In genomic region chr19:9140159-9140874, GRCh38 we compare ENCODE assay signal across 8 cellular contexts. TPM values are rescaled to one million over a fixed set of nuclear protein-coding genes. Genes with fewer than 3 reads are reported as not detected.
A peak's percentile ranks its signal among the peaks of the same experiment; 100 is the strongest.
DNase-seq lines count a peak whose midpoint lies in the region; ATAC-seq, FAIRE-seq and TF ChIP-seq lines count a peak whose summit lies in the region.

ZNF317 (plus strand) TSS chr19:9140397; CDS start chr19:9156017, 15,620 bp downstream.

- H3K4me3 ChIP-seq in SU-DHL-6 (ENCODE audit: insufficient read depth, low read length, poor library complexity, severe bottlenecking) (peak within 1 kb of the TSS; percentile 91), pancreas (peak within 1 kb of the TSS; percentile 52 to 86 (median 80)), tibial artery (peak within 1 kb of the TSS; percentile 68 to 89)

- H3K4me2 ChIP-seq in SU-DHL-6 (ENCODE audit: low read depth, low read length, poor library complexity, severe bottlenecking) = peak within 1 kb of the TSS; percentile 84

- FAIRE-seq in pancreas (lab: Jason Lieb, UNC) = peak; percentile 32

- H3K27me3 Mint-ChIP-seq in activated naive CD8-positive, alpha-beta T cell treated with anti-CD3 and anti-CD28 coated beads, Interleukin-2, amount 50 U/mL, for 24 hours = peaks cover 2% of the 10 kb centered on the region

- TF ChIP-seq CTCF in GM10248 (IDR thresholded peaks at IDR 0.05; ENCODE audit: control extremely low read depth, extremely low read depth, low read depth, missing control alignments) (no peak), SU-DHL-6 (IDR thresholded peaks at IDR 0.05; ENCODE audit: insufficient read depth, low read length, poor library complexity, severe bottlenecking) (no peak), pancreas (IDR thresholded peaks at IDR 0.05) (no peak), tibial artery (IDR thresholded peaks at IDR 0.05) (no peak)

- H3K27me3 ChIP-seq in SU-DHL-6 (ENCODE audit: low read length) = no peaks in the 10 kb centered on the region
- no peaks in the 10 kb centered on the region for H3K27me3 ChIP-seq in pancreas
- H3K27me3 ChIP-seq in tibial artery = no peaks in the 10 kb centered on the region

- no peaks in the 10 kb centered on the region for H3K9me2 ChIP-seq in SU-DHL-6 (replicated peaks; ENCODE audit: insufficient read depth, low read length)

- H3K27ac ChIP-seq in SU-DHL-6 (ENCODE audit: low read depth, low read length) (peak within 1 kb of the TSS; percentile 53), pancreas (peak within 1 kb of the TSS; percentile 50 to 78 (median 68)), tibial artery (peak within 1 kb of the TSS; percentile 88 to 96)

- peak; percentile 95 for ATAC-seq in HG02642 (IDR thresholded peaks at IDR 0.05; ENCODE audit: poor library complexity, unreplicated experiment)
- peak; percentile 94 for ATAC-seq in activated naive CD8-positive, alpha-beta T cell treated with anti-CD3 and anti-CD28 coated beads, Interleukin-2, amount 50 U/mL, for 24 hours
- peak; percentile 99 for ATAC-seq in Right ventricle myocardium superior (ENCODE audit: poor library complexity)
- ATAC-seq in pancreas = peak; percentile 97 to 99 (median 98)

- H3K4me1 Mint-ChIP-seq in activated naive CD8-positive, alpha-beta T cell treated with anti-CD3 and anti-CD28 coated beads, Interleukin-2, amount 50 U/mL, for 24 hours = peaks cover 35% of the 10 kb centered on the region

- DNase-seq in GM10248 (ENCODE audit: extremely low spot score) (peak; percentile 90), NCI-H128 (lab: John Stamatoyannopoulos, UW; ENCODE audit: unreplicated experiment) (peak; percentile 91), Right ventricle myocardium superior (peak; percentile 96), pancreas (peak; percentile 87 to 94 (median 90)), tibial artery (peak; percentile 95 to 97)
- peak; percentile 85 for DNase-seq in activated naive CD8-positive, alpha-beta T cell treated with anti-CD3 and anti-CD28 coated beads, Interleukin-2, amount 50 U/mL, for 24 hours

- H4K20me1 ChIP-seq in SU-DHL-6 (ENCODE audit: low read depth, low read length) = 0 out of 2 replicates have a peak, but pooled peaks cover 4% of the 10 kb centered on the region

- H3F3A ChIP-seq in SU-DHL-6 (ENCODE audit: insufficient read depth) = peaks cover 3% of the 10 kb centered on the region; the same call in 1 of the 2 replicates

- H3K9me3 ChIP-seq in SU-DHL-6 (ENCODE audit: insufficient read depth, low read length) = peaks cover 20% of the 10 kb centered on the region
- H3K9me3 ChIP-seq in pancreas = peaks cover 0 to 7% (median 0%) of the 10 kb centered on the region in 4 donors
- peaks cover 0 to 9% (median 6%) of the 10 kb centered on the region in 3 donors for H3K9me3 ChIP-seq in tibial artery

- POLR2A ChIA-PET in GM10248 (lab: Yijun Ruan, JAX) = interaction anchor here (0.6 kb wide), 1 partner anchor 627 kb away, joined by 3 read pairs; no protein-coding TSS in a partner anchor

- H3K4me1 ChIP-seq in pancreas (peaks cover 6 to 14% (median 9%) of the 10 kb centered on the region in 3 donors), tibial artery (peaks cover 0 to 27% (median 10%) of the 10 kb centered on the region in 4 donors)

- peak within 1 kb of the TSS; percentile 98 for H3K4me3 Mint-ChIP-seq in activated naive CD8-positive, alpha-beta T cell treated with anti-CD3 and anti-CD28 coated beads, Interleukin-2, amount 50 U/mL, for 24 hours

- peaks cover 36% of the 10 kb centered on the region for H3K36me3 Mint-ChIP-seq in activated naive CD8-positive, alpha-beta T cell treated with anti-CD3 and anti-CD28 coated beads, Interleukin-2, amount 50 U/mL, for 24 hours (ENCODE audit: low read depth)

- intact Hi-C loops in Right ventricle myocardium superior (cut with DNase I) (loop anchor here (5.0 kb wide), 1 partner anchor 657 kb away; no protein-coding TSS in a partner anchor), pancreas (cut with DNase I) (no loop called here), tibial artery (cut with DNase I; ENCODE audit: low total_unique reads) (no loop called here)

- WGBS in pancreas, 2 donors = 0% methylated on average over 43 of the region's 43 CpGs

- peak within 1 kb of the TSS; percentile 87 for H2AFZ ChIP-seq in SU-DHL-6 (ENCODE audit: low read depth, low read length, severe bottlenecking)

- H3K9ac ChIP-seq in SU-DHL-6 (ENCODE audit: low read length) = peak within 1 kb of the TSS; percentile 97

- H3K36me3 ChIP-seq in SU-DHL-6 (ENCODE audit: low read length) = peaks cover 35% of the 10 kb centered on the region
- no peaks in the 10 kb centered on the region for H3K36me3 ChIP-seq in pancreas
- H3K36me3 ChIP-seq in tibial artery = peaks cover 7 to 14% (median 8%) of the 10 kb centered on the region in 3 donors

- peaks cover 14% of the 10 kb centered on the region for H3K9me3 Mint-ChIP-seq in activated naive CD8-positive, alpha-beta T cell treated with anti-CD3 and anti-CD28 coated beads, Interleukin-2, amount 50 U/mL, for 24 hours

- peak within 1 kb of the TSS; percentile 95 for H3K27ac Mint-ChIP-seq in activated naive CD8-positive, alpha-beta T cell treated with anti-CD3 and anti-CD28 coated beads, Interleukin-2, amount 50 U/mL, for 24 hours

- CTCF ChIA-PET in GM10248 (lab: Yijun Ruan, JAX) = no interaction called here

- H3K79me2 ChIP-seq in SU-DHL-6 (ENCODE audit: insufficient read depth, low read length) = peaks cover 52% of the 10 kb centered on the region

RNA-seq across cellular contexts. Expression of gene ZNF317, which starts in this region (rescaled TPM):
- total RNA-seq in Right ventricle myocardium superior (12.3 TPM), pancreas (10 to 100 TPM; 12.4 to 22.0 (median 13.9) TPM)
- 10 to 100 TPM; 26.2 to 38.3 TPM for polyA plus RNA-seq in pancreas

Comparison
In these comparisons a context has a peak if more than half of its experiments do, and no peak if none do; other contexts are left out.
1. Peak in every context shown above with its lines: DNase-seq, ATAC-seq, H3K4me3 ChIP-seq and H3K27ac ChIP-seq.